In the genomic region with DNA sequence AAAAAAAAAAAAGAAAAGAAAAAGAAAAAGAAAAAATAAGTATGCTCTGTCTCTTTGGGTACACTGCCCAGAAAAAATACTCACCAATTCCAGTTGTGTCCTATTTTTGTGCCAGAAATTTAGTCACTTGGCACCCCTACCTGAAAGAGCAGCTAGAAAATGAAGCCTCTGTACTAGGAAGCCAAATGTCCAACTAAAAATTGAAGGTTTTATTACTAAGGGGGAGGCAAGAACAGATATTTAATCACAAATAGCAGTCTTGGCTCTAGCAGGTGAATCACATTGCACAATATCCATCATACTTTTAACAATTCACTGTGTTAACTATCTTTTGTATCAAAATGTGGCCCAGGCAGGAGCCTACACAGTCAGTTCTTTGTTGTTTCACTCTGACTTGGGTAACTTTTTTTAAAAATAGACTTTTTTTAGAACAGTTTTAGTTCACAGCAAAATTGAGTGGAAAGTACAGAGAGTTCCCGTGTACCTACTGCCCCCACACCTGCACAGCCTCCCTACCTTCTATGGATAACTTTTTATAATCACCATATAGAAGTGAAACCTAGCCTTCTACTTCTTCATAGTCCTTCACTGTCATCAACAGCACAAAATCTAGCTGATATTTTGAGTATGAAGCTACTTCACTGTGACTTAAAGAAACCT, we compare ENCODE assay signal across 15 cellular contexts.
DNase-seq lines count a peak whose midpoint lies in the region; ATAC-seq and TF ChIP-seq lines count a peak whose summit lies in the region.
"Had no signal": no experiment of that assay in that cellular context is flagged by ENCODE, and none has a peak within 500 bp of the region (broad histone marks: within the 10 kb centered on the region; RNA-seq: fewer than 3 reads in every experiment).

No MANE protein-coding gene starts in this region.

- no peak for TF ChIP-seq CTCF in GM12865 (IDR thresholded peaks at IDR 0.05; ENCODE audit: insufficient read depth, low read depth, low read length, missing control alignments)

- H3K36me3 Mint-ChIP-seq in memory B cell (peaks cover 17% of the 10 kb centered on the region), immature natural killer cell (peaks cover 0 to 5% (median 0%) of the 10 kb centered on the region in 3 donors)

- H3K27me3 Mint-ChIP-seq in memory B cell (no peaks in the 10 kb centered on the region), immature natural killer cell (ENCODE audit: low read depth in 3 of 3) (peaks cover 0 to 1% (median 0%) of the 10 kb centered on the region in 3 donors)
- H3K27me3 Mint-ChIP-seq: activated CD4-positive, alpha-beta memory T cell treated with anti-CD3 and anti-CD28 coated beads for 36 hours had no signal

- peak; percentile 67 for DNase-seq in GM12865 (ENCODE audit: low read depth)
- DNase-seq in NCI-H446 (lab: John Stamatoyannopoulos, UW) = peak; percentile 12 to 42
- DNase-seq in memory B cell (ENCODE audit: low spot score in 2 of 2) = no peak
- no peak for DNase-seq in EL
- no peak for DNase-seq in immature natural killer cell
- DNase-seq in islet precursor cell = no peak
- DNase-seq in NCI-H82 treated with DMSO at 0.1 percent for 48 hours (lab: John Stamatoyannopoulos, UW; ENCODE audit: unreplicated experiment) = no peak
- DNase-seq: activated CD4-positive, alpha-beta memory T cell treated with anti-CD3 and anti-CD28 coated beads for 36 hours; AML-193; heart right ventricle; NCI-H1048; stomach; T-helper 9 cell had no signal

- ATAC-seq in GM19463 (IDR thresholded peaks at IDR 0.05; ENCODE audit: unreplicated experiment) (peak; percentile 40), memory B cell (ENCODE audit: low read depth) (peak; percentile 55)
- ATAC-seq: heart right ventricle had no signal

- H3K9me3 Mint-ChIP-seq in memory B cell (peaks cover 7% of the 10 kb centered on the region), immature natural killer cell (no peaks in the 10 kb centered on the region)

- H3K27ac Mint-ChIP-seq in memory B cell (peak overlapping the region; percentile 35), immature natural killer cell (no peak overlapping the region)
- H3K27ac Mint-ChIP-seq: activated CD4-positive, alpha-beta memory T cell treated with anti-CD3 and anti-CD28 coated beads for 36 hours had no signal

- H3K4me3 Mint-ChIP-seq in memory B cell = no peak overlapping the region
- no peak overlapping the region for H3K4me3 Mint-ChIP-seq in immature natural killer cell
- H3K4me3 Mint-ChIP-seq: activated CD4-positive, alpha-beta memory T cell treated with anti-CD3 and anti-CD28 coated beads for 36 hours had no signal

- H3K4me1 Mint-ChIP-seq in memory B cell = peaks cover 37% of the 10 kb centered on the region
- peaks cover 21 to 26% of the 10 kb centered on the region in 2 donors for H3K4me1 Mint-ChIP-seq in immature natural killer cell

- H3K4me3 ChIP-seq in GM12865 (ENCODE audit: low read depth, low read length) = no peak overlapping the region
- H3K4me3 ChIP-seq: coronary artery, heart right ventricle, stomach had no signal

Comparison
In these comparisons a context has a peak if more than half of its experiments do, and no peak if none do; other contexts are left out.
1. DNase-seq: peak in GM12865 (single experiment) and NCI-H446 (2 of 2); none in memory B cell (0 of 2), EL (single experiment), immature natural killer cell (0 of 3), islet precursor cell (single experiment) and NCI-H82 treated with DMSO at 0.1 percent for 48 hours (single experiment).